ENCODE assay signal across 10 cellular contexts in genomic region chr9:92607773-92608172, GRCh38.
A peak's percentile ranks its signal among the peaks of the same experiment; 100 is the strongest.
DNase-seq lines count a peak whose midpoint lies in the region; TF ChIP-seq lines count a peak whose summit lies in the region.
"Had no signal": no experiment of that assay in that cellular context is flagged by ENCODE, and none has a peak within 500 bp of the region (broad histone marks: within the 10 kb centered on the region; RNA-seq: fewer than 3 reads in every experiment).

No MANE protein-coding gene starts in this region.

- H3K27ac ChIP-seq in ascending aorta, result peak overlapping the region; percentile 81 to 83

- intact Hi-C loops in ascending aorta (cut with DNase I), result no loop called here

- no peaks in the 10 kb centered on the region for H3K4me1 Mint-ChIP-seq in immature natural killer cell

- no peak overlapping the region for H3K4me3 ChIP-seq in ascending aorta
- H3K4me3 ChIP-seq: upper lobe of left lung had no signal

- TF ChIP-seq CTCF in AG09319 (IDR thresholded peaks at IDR 0.05; ENCODE audit: low read depth, low read length), result no peak
- no peak for TF ChIP-seq CTCF in ascending aorta (IDR thresholded peaks at IDR 0.05)

- H3K36me3 ChIP-seq in ascending aorta, result peaks cover 0 to 11% of the 10 kb centered on the region in 2 donors

- peaks cover 8 to 13% (median 12%) of the 10 kb centered on the region in 3 donors for H3K36me3 Mint-ChIP-seq in immature natural killer cell

- peaks cover 7 to 25% of the 10 kb centered on the region in 2 donors for H3K4me1 ChIP-seq in ascending aorta

- no peaks in the 10 kb centered on the region for H3K27me3 ChIP-seq in ascending aorta
- H3K27me3 ChIP-seq: upper lobe of left lung had no signal

- DNase-seq in AG09319 (ENCODE audit: extremely low read depth, low read depth) (peak; percentile 71), NCI-H1417 (lab: John Stamatoyannopoulos, UW) (peak; percentile 70 to 95 (median 79)), ascending aorta (ENCODE audit: low spot score in 2 of 2) (no peak), left kidney (ENCODE audit: low read depth, low spot score) (peak; percentile 79), immature natural killer cell (no peak), glomerular visceral epithelial cell (ENCODE audit: extremely low spot score) (no peak), H4 (ENCODE audit: low spot score) (no peak)
- DNase-seq in stimulated activated CD4-positive, alpha-beta T cell treated with anti-CD3 and anti-CD28 coated beads, Interleukin-15, amount 100 ng/mL, for 24 hours, result no peak
- DNase-seq: small intestine, upper lobe of left lung had no signal

- no peaks in the 10 kb centered on the region for H3K9me3 ChIP-seq in ascending aorta
- H3K9me3 ChIP-seq: upper lobe of left lung had no signal

- H3K27ac Mint-ChIP-seq in immature natural killer cell, result no peak overlapping the region

- peaks cover 0 to 5% (median 1%) of the 10 kb centered on the region in 6 donors for H3K9me3 Mint-ChIP-seq in immature natural killer cell

- peaks cover 0 to 4% (median 1%) of the 10 kb centered on the region in 3 donors for H3K27me3 Mint-ChIP-seq in immature natural killer cell (ENCODE audit: low read depth in 3 of 3)

- no peak overlapping the region for H3K4me3 Mint-ChIP-seq in immature natural killer cell

Comparison
In these comparisons a context has a peak if more than half of its experiments do, and no peak if none do; other contexts are left out.
1. DNase-seq: peak in AG09319 (single experiment), NCI-H1417 (3 of 3) and left kidney (single experiment); none in ascending aorta (0 of 2), stimulated activated CD4-positive, alpha-beta T cell treated with anti-CD3 and anti-CD28 coated beads, Interleukin-15, amount 100 ng/mL, for 24 hours (single experiment), immature natural killer cell (0 of 3), glomerular visceral epithelial cell (single experiment) and H4 (single experiment).